In genomic region chr2:121148481-121148880, GRCh38 we compare ENCODE assay signal across 8 cellular contexts.
"Had no signal": no experiment of that assay in that cellular context is flagged by ENCODE, and none has a peak within 500 bp of the region (broad histone marks: within the 10 kb centered on the region; RNA-seq: fewer than 3 reads in every experiment).

No MANE protein-coding gene starts in this region.

- DNase-seq: GDM1, GF-D8 had no signal

- H3K4me3 ChIP-seq: GM12878 had no signal

- ATAC-seq: GM12878 had no signal

- FAIRE-seq: G401.6, GM12878, GM12891, GM12892, GM18507, GM19239 had no signal
